Comparison of ENCODE assay signal across 25 cellular contexts in genomic region chr6:147299035-147299434, GRCh38.
"Had no signal": no experiment of that assay in that cellular context is flagged by ENCODE, and none has a peak within 500 bp of the region (broad histone marks: within the 10 kb centered on the region; RNA-seq: fewer than 3 reads in every experiment).

No MANE protein-coding gene starts in this region.

- FAIRE-seq: islet of Langerhans, kidney had no signal

- H3K27me3 Mint-ChIP-seq: naive B cell had no signal

- ATAC-seq: left colon, left lung, lower lobe of right lung, natural killer cell, right cardiac atrium, sciatic nerve had no signal

- DNase-seq: hypothalamus; immature natural killer cell; kidney; left colon; left lung; lower lobe of right lung; mesendoderm; naive B cell; natural killer cell; ovary; retina; right cardiac atrium; stimulated activated CD4-positive, alpha-beta T cell treated with anti-CD3 and anti-CD28 coated beads, Interleukin-12 subunit alpha, Interleukin-12 subunit beta, amount 100 ng/mL, for 4 hours; stimulated activated CD4-positive, alpha-beta T cell treated with anti-CD3 and anti-CD28 coated beads, Interleukin-15, amount 100 ng/mL, for 24 hours; stimulated activated CD4-positive, alpha-beta T cell treated with anti-CD3 and anti-CD28 coated beads, Interleukin-2, amount 100 ng/mL, for 24 hours; stimulated activated CD4-positive, alpha-beta T cell treated with anti-CD3 and anti-CD28 coated beads, Interleukin-4, amount 100 ng/mL, for 1 hour; stimulated activated naive CD4-positive, alpha-beta T cell; stomach; testis; thyroid gland; transverse colon; upper lobe of left lung had no signal

- H3K4me3 Mint-ChIP-seq: mesothelial cell of epicardium, naive B cell, natural killer cell had no signal

- H3K27ac Mint-ChIP-seq: mesothelial cell of epicardium had no signal

- H3K4me1 Mint-ChIP-seq: mesothelial cell of epicardium had no signal
